ENCODE assay signal across 8 cellular contexts in the genomic region with DNA sequence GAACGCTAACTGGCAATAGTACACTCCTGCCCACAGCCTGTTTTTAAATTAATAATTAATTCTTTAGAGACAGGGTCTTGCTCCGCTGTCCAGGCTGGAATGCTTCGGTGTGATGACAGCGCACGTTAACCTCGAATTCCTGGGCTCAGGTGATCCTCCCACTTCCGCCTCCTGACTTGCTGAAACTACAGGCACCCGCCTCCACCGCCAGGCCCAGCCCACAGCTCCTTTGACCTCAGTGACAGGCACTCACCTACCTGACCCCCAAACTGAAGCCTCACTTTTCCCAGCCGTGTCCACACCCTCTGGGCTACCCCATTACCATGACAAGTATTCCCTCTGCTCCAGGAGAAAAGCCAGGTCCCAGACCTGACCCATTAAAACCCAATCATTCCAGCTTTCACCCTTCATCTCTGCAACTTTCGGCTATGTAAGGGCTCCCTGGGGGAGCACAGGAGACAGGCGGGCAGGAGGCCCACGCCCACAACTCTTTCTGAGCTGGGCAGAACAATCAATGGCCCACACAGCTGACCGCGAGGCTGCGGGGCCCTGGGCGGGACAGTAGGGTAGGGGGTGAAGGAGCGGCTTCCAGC. TPM values are rescaled to one million over a fixed set of nuclear protein-coding genes. Genes with fewer than 3 reads are reported as not detected.
DNase-seq lines count a peak whose midpoint lies in the region; ATAC-seq and TF ChIP-seq lines count a peak whose summit lies in the region.

No MANE protein-coding gene starts in this region.

- no peak overlapping the region for H2AFZ ChIP-seq in smooth muscle cell (ENCODE audit: low read depth)

- H3K27ac Mint-ChIP-seq in HFFc6: no peak overlapping the region
- peak overlapping the region; percentile 88 for H3K27ac Mint-ChIP-seq in WTC11

- H3K9ac ChIP-seq in iPS-20b (ENCODE audit: low read depth, low read length) (no peak overlapping the region), smooth muscle cell (ENCODE audit: low read depth) (no peak overlapping the region)

- H3F3A ChIP-seq in smooth muscle cell (ENCODE audit: low read depth): no peaks in the 10 kb centered on the region

- POLR2A ChIA-PET in WTC11 (lab: Charles Lee): interaction anchor here (0.8 to 1.4 kb wide), 2 partner anchors 9 to 16 kb away, joined by 3 to 5 read pairs; no protein-coding TSS in a partner anchor

- peak; percentile 2 for ATAC-seq in WTC11
- ATAC-seq in HG02981 (IDR thresholded peaks at IDR 0.05; ENCODE audit: unreplicated experiment): no peak
- ATAC-seq in GM21786 (IDR thresholded peaks at IDR 0.05; ENCODE audit: unreplicated experiment): no peak

- H3K36me3 ChIP-seq in iPS-20b (ENCODE audit: insufficient read depth, low read depth, low read length) (peaks cover 7% of the 10 kb centered on the region; the same call in 1 of the 2 replicates), smooth muscle cell (ENCODE audit: low read depth) (no peaks in the 10 kb centered on the region)

- H3K36me3 Mint-ChIP-seq in HFFc6 (ENCODE audit: low read depth) (no peaks in the 10 kb centered on the region), WTC11 (0 out of 2 replicates have a peak, but pooled peaks cover 3% of the 10 kb centered on the region)

- H3K4me1 ChIP-seq in iPS-20b (ENCODE audit: insufficient read depth, low read length) (peaks cover 4% of the 10 kb centered on the region; the same call in 1 of the 2 replicates), smooth muscle cell (ENCODE audit: low read depth) (peaks cover 5% of the 10 kb centered on the region)

- peaks cover 49% of the 10 kb centered on the region for H3K27me3 ChIP-seq in iPS-20b (ENCODE audit: insufficient read depth, low read length)
- peaks cover 41% of the 10 kb centered on the region for H3K27me3 ChIP-seq in smooth muscle cell (ENCODE audit: low read depth)

- H3K4me1 Mint-ChIP-seq in HFFc6 (ENCODE audit: low read depth) (no peaks in the 10 kb centered on the region), WTC11 (peaks cover 20% of the 10 kb centered on the region)

- H3K4me3 ChIP-seq in iPS-20b (ENCODE audit: low read length): peak overlapping the region; percentile 64
- peak overlapping the region; percentile 82 for H3K4me3 ChIP-seq in smooth muscle cell

- peaks cover 10% of the 10 kb centered on the region for H3K27me3 Mint-ChIP-seq in HFFc6 (ENCODE audit: insufficient read depth)
- H3K27me3 Mint-ChIP-seq in WTC11 (ENCODE audit: low read depth): peaks cover 28% of the 10 kb centered on the region

- peak overlapping the region; percentile 98 for H3K4me2 ChIP-seq in smooth muscle cell

- H4K20me1 ChIP-seq in smooth muscle cell (ENCODE audit: low read depth): peaks cover 25% of the 10 kb centered on the region

- WGBS in smooth muscle cell (ENCODE audit: low lambda C conversion rate): 65% methylated on average over 18 of the region's 18 CpGs

- DNase-seq in HFFc6 (no peak), WTC11 (ENCODE audit: low spot score) (peak; percentile 59), smooth muscle cell (lab: John Stamatoyannopoulos, UW; ENCODE audit: unreplicated experiment) (no peak), HuH-7 (ENCODE audit: low spot score) (no peak), DMS 273 treated with DMSO at 0.1 percent for 48 hours (lab: John Stamatoyannopoulos, UW) (no peak)

- H3K9me3 Mint-ChIP-seq in HFFc6 (no peaks in the 10 kb centered on the region), WTC11 (no peaks in the 10 kb centered on the region)

- CTCF ChIA-PET in WTC11 (lab: Charles Lee): interaction anchor here (0.6 to 1.9 kb wide), 8 partner anchors 9 to 224 kb away, joined by 3 to 6 read pairs (median 4); a partner anchor contains a TSS

- TF ChIP-seq CTCF in HFFc6 (IDR thresholded peaks at IDR 0.05) (no peak), WTC11 (IDR thresholded peaks at IDR 0.05) (no peak), smooth muscle cell (IDR thresholded peaks at IDR 0.05; ENCODE audit: borderline replicate concordance, insufficient read depth, poor library complexity, severe bottlenecking) (no peak)

- H3K9me3 ChIP-seq in iPS-20b (ENCODE audit: insufficient read depth, low read depth, low read length) (no peaks in the 10 kb centered on the region), smooth muscle cell (replicated peaks; ENCODE audit: low read depth) (no peaks in the 10 kb centered on the region)

- H3K27ac ChIP-seq in iPS-20b (ENCODE audit: low read length) (no peak overlapping the region), smooth muscle cell (ENCODE audit: low read depth) (no peak overlapping the region)

- H3K4me3 Mint-ChIP-seq in HFFc6 (peak overlapping the region; percentile 64), WTC11 (peak overlapping the region; percentile 72)

- H3K79me2 ChIP-seq in smooth muscle cell (ENCODE audit: low read depth): no peaks in the 10 kb centered on the region

TF ChIP-seq in WTC11, 78 proteins besides CTCF, POLR2A, EP300 and RAD21:
- TF ChIP-seq, protein P1, sequence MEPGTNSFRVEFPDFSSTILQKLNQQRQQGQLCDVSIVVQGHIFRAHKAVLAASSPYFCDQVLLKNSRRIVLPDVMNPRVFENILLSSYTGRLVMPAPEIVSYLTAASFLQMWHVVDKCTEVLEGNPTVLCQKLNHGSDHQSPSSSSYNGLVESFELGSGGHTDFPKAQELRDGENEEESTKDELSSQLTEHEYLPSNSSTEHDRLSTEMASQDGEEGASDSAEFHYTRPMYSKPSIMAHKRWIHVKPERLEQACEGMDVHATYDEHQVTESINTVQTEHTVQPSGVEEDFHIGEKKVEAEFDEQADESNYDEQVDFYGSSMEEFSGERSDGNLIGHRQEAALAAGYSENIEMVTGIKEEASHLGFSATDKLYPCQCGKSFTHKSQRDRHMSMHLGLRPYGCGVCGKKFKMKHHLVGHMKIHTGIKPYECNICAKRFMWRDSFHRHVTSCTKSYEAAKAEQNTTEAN (CRISPR knock-in tag; IDR thresholded peaks at IDR 0.05): no peak
- TF ChIP-seq ZNF396 (CRISPR knock-in tag; IDR thresholded peaks at IDR 0.05; ENCODE audit: borderline replicate concordance): no peak
- TF ChIP-seq SOX15 (CRISPR knock-in tag; IDR thresholded peaks at IDR 0.05): no peak
- peak; percentile 76 for TF ChIP-seq ZNF121 (CRISPR knock-in tag; IDR thresholded peaks at IDR 0.05)
- TF ChIP-seq CREM (CRISPR knock-in tag; IDR thresholded peaks at IDR 0.05): no peak

RNA-seq across cellular contexts. Expression of a gene that starts 0.7 kb away (rescaled TPM):
- 1 to 10 TPM in 3 of 6 experiments, under 1 TPM in 3; 0.37 to 2.3 (median 0.97) TPM for total RNA-seq in HFFc6 (2021; fragmentation: NEBNext Ultra II Directional; extraction: Animal tissue kit (Norgen Biotek cat#: 25700))
- total RNA-seq in WTC11 (2021): 4.0 to 6.0 TPM (median 5.9 TPM) in 3 replicates
- total RNA-seq in smooth muscle cell: 3.2 TPM in 1 of 2 replicates, not detected in the other
- 3.6 and 9.3 TPM in 2 replicates for polyA plus RNA-seq in smooth muscle cell

RNA-seq across cellular contexts. Expression of a gene that starts 1.0 kb away (rescaled TPM):
- total RNA-seq in HFFc6 (2021; fragmentation: NEBNext Ultra II Directional; extraction: Animal tissue kit (Norgen Biotek cat#: 25700)): 10 to 100 TPM; 10.1 to 18.8 (median 12.7) TPM
- 30.6 to 39.7 TPM (median 32.5 TPM) in 3 replicates for total RNA-seq in WTC11 (2021)
- total RNA-seq in smooth muscle cell: 18.6 and 21.7 TPM in 2 replicates
- polyA plus RNA-seq in smooth muscle cell: 20.4 and 38.6 TPM in 2 replicates

RNA-seq across cellular contexts. Expression of a gene that starts 16.5 kb away (rescaled TPM):
- 10 to 100 TPM; 23.8 to 27.5 (median 24.8) TPM for total RNA-seq in HFFc6 (2021; fragmentation: NEBNext Ultra II Directional; extraction: Animal tissue kit (Norgen Biotek cat#: 25700))
- total RNA-seq in WTC11 (2021) (39.4 to 46.9 TPM (median 40.1 TPM) in 3 replicates), smooth muscle cell (11.6 and 13.7 TPM in 2 replicates)
- polyA plus RNA-seq in smooth muscle cell: 20.2 and 20.9 TPM in 2 replicates

RNA-seq across cellular contexts. Expression of a gene that starts 22.5 kb away (rescaled TPM):
- under 1 TPM; 0.23 to 0.83 (median 0.55) TPM for total RNA-seq in HFFc6 (2021; fragmentation: NEBNext Ultra II Directional; extraction: Animal tissue kit (Norgen Biotek cat#: 25700))
- total RNA-seq in WTC11 (2021) (2.3 to 3.4 TPM (median 2.5 TPM) in 3 replicates), smooth muscle cell (0.31 and 1.5 TPM in 2 replicates)
- polyA plus RNA-seq in smooth muscle cell: 1.5 TPM in 2 replicates

RNA-seq across cellular contexts. Expression of a gene that starts 24.4 kb away (rescaled TPM):
- 100 to 1,000 TPM; 102 to 125 (median 107) TPM for total RNA-seq in HFFc6 (2021; fragmentation: NEBNext Ultra II Directional; extraction: Animal tissue kit (Norgen Biotek cat#: 25700))
- total RNA-seq in WTC11 (2021) (42.9 to 62.4 TPM (median 48.3 TPM) in 3 replicates), smooth muscle cell (19.2 and 39.9 TPM in 2 replicates)
- 59.1 and 82.5 TPM in 2 replicates for polyA plus RNA-seq in smooth muscle cell
